Comparison of ENCODE assay signal across 8 cellular contexts in the genomic region with DNA sequence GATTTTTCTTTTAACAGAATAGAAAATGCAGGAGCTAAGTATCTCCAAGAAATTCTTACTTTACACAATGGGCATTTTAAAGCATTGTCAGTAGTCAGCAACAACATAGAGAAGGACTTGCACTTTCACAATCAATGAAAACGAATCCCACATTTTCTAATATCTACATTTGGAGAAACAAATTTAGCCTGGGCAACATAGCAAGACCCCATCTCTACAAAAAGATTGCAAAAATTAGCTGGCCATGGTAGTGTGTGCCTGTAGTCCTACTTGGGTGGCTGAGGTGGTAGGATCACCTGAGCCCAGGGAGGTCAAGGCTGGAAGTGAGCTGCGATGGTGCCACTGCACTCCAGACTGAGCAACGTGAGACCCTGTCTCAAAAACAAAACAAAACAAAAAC.
"Had no signal": no experiment of that assay in that cellular context is flagged by ENCODE, and none has a peak within 500 bp of the region (broad histone marks: within the 10 kb centered on the region; RNA-seq: fewer than 3 reads in every experiment).

No MANE protein-coding gene starts in this region.

- DNase-seq: GDM1, GF-D8 had no signal

- FAIRE-seq: G401.6, GM12878, GM12891, GM12892, GM18507, GM19239 had no signal

- ATAC-seq: GM12878 had no signal

- H3K4me3 ChIP-seq: GM12878 had no signal
